15 cellular contexts compared by ENCODE assay signal in genomic region chr7:106569500-106569929, GRCh38.
DNase-seq lines count a peak whose midpoint lies in the region; ATAC-seq, FAIRE-seq and TF ChIP-seq lines count a peak whose summit lies in the region.
"Had no signal": no experiment of that assay in that cellular context is flagged by ENCODE, and none has a peak within 500 bp of the region (broad histone marks: within the 10 kb centered on the region; RNA-seq: fewer than 3 reads in every experiment).

No MANE protein-coding gene starts in this region.

- H3K27me3 ChIP-seq in GM23248 (replicated peaks; ENCODE audit: insufficient read depth) (no peaks in the 10 kb centered on the region), KMS-11 (ENCODE audit: insufficient read depth, low read depth) (no peaks in the 10 kb centered on the region), astrocyte (ENCODE audit: insufficient read depth, low read length) (no peaks in the 10 kb centered on the region), left ventricle myocardium inferior (ENCODE audit: low read depth) (no peaks in the 10 kb centered on the region), suprapubic skin (no peaks in the 10 kb centered on the region)
- H3K27me3 ChIP-seq in naive thymus-derived CD4-positive, alpha-beta T cell (ENCODE audit: control insufficient read depth in 2 of 2, insufficient read depth in 2 of 2, low read length in 2 of 2) = no peaks in the 10 kb centered on the region
- H3K27me3 ChIP-seq: BLaER1, cardiac muscle cell had no signal

- H3K27ac Mint-ChIP-seq in astrocyte (ENCODE audit: unreplicated experiment) = peak overlapping the region; percentile 96
- H3K27ac Mint-ChIP-seq in naive thymus-derived CD4-positive, alpha-beta T cell = peak overlapping the region in 1 of 9 donors; percentile 6

- no peak overlapping the region for H3K4me2 ChIP-seq in GM23248 (ENCODE audit: unreplicated experiment)
- no peak overlapping the region for H3K4me2 ChIP-seq in KMS-11
- no peak overlapping the region for H3K4me2 ChIP-seq in astrocyte (ENCODE audit: low read length)
- H3K4me2 ChIP-seq: BLaER1 had no signal

- no peaks in the 10 kb centered on the region for H3K36me3 Mint-ChIP-seq in astrocyte (ENCODE audit: low read depth, unreplicated experiment)
- no peaks in the 10 kb centered on the region for H3K36me3 Mint-ChIP-seq in naive thymus-derived CD4-positive, alpha-beta T cell
- H3K36me3 Mint-ChIP-seq: activated naive CD8-positive, alpha-beta T cell; natural killer cell treated with Interleukin-12 subunit alpha and Interleukin-12 subunit beta and Interleukin-15 and Interleukin-18, amount 100 ng/mL, for 72 hours had no signal

- ATAC-seq in naive thymus-derived CD4-positive, alpha-beta T cell = no peak
- ATAC-seq in left ventricle myocardium superior = no peak

- no peaks in the 10 kb centered on the region for H3K9me2 ChIP-seq in GM23248 (ENCODE audit: insufficient read depth)

- H3K4me3 ChIP-seq in GM23248 (no peak overlapping the region), KMS-11 (IDR thresholded peaks at IDR 0.05; ENCODE audit: insufficient read depth, low read depth, low read length) (no peak overlapping the region), astrocyte (ENCODE audit: insufficient read depth, low read depth, low read length) (no peak overlapping the region), left ventricle myocardium inferior (no peak overlapping the region), suprapubic skin (no peak overlapping the region)
- no peak overlapping the region for H3K4me3 ChIP-seq in naive thymus-derived CD4-positive, alpha-beta T cell (ENCODE audit: low read length)
- H3K4me3 ChIP-seq: BLaER1, cardiac muscle cell had no signal

- peaks cover 13% of the 10 kb centered on the region for H3K4me1 ChIP-seq in GM23248 (ENCODE audit: insufficient read depth)
- peaks cover 16% of the 10 kb centered on the region for H3K4me1 ChIP-seq in KMS-11 (ENCODE audit: low read depth, poor library complexity, severe bottlenecking)
- no peaks in the 10 kb centered on the region for H3K4me1 ChIP-seq in astrocyte (ENCODE audit: insufficient read depth, low read length)
- no peaks in the 10 kb centered on the region for H3K4me1 ChIP-seq in naive thymus-derived CD4-positive, alpha-beta T cell (ENCODE audit: control insufficient read depth in 2 of 2, insufficient read depth in 2 of 2, low read length in 2 of 2)
- H3K4me1 ChIP-seq in left ventricle myocardium inferior = peaks cover 6% of the 10 kb centered on the region
- H3K4me1 ChIP-seq in suprapubic skin = peaks cover 12% of the 10 kb centered on the region
- H3K4me1 ChIP-seq: BLaER1 had no signal

- H3K9me3 ChIP-seq in GM23248 (ENCODE audit: low read depth) (no peaks in the 10 kb centered on the region), astrocyte (ENCODE audit: insufficient read depth, low read depth, low read length) (no peaks in the 10 kb centered on the region), left ventricle myocardium inferior (replicated peaks) (no peaks in the 10 kb centered on the region), suprapubic skin (no peaks in the 10 kb centered on the region)
- H3K9me3 ChIP-seq in naive thymus-derived CD4-positive, alpha-beta T cell (ENCODE audit: control insufficient read depth in 2 of 3, low read length in 3 of 3) = no peaks in the 10 kb centered on the region
- H3K9me3 ChIP-seq: BLaER1 had no signal

- TF ChIP-seq POLR2A in suprapubic skin (IDR thresholded peaks at IDR 0.05) = no peak

- H3K4me3 Mint-ChIP-seq in astrocyte (ENCODE audit: unreplicated experiment) = no peak overlapping the region
- no peak overlapping the region for H3K4me3 Mint-ChIP-seq in naive thymus-derived CD4-positive, alpha-beta T cell
- H3K4me3 Mint-ChIP-seq: activated naive CD8-positive, alpha-beta T cell; natural killer cell treated with Interleukin-12 subunit alpha and Interleukin-12 subunit beta and Interleukin-15 and Interleukin-18, amount 100 ng/mL, for 72 hours had no signal

- H4K20me1 ChIP-seq in GM23248 (ENCODE audit: insufficient read depth) = no peaks in the 10 kb centered on the region
- H4K20me1 ChIP-seq in KMS-11 (ENCODE audit: insufficient read depth) = no peaks in the 10 kb centered on the region
- no peaks in the 10 kb centered on the region for H4K20me1 ChIP-seq in astrocyte (ENCODE audit: insufficient read depth, low read length)
- H4K20me1 ChIP-seq: BLaER1 had no signal

- H3K36me3 ChIP-seq in GM23248 (ENCODE audit: low read depth) = no peaks in the 10 kb centered on the region
- H3K36me3 ChIP-seq in KMS-11 (ENCODE audit: insufficient read depth) = no peaks in the 10 kb centered on the region; the same call in 1 of the 2 replicates
- H3K36me3 ChIP-seq in astrocyte (ENCODE audit: insufficient read depth, low read length) = no peaks in the 10 kb centered on the region
- H3K36me3 ChIP-seq in naive thymus-derived CD4-positive, alpha-beta T cell (ENCODE audit: control insufficient read depth in 2 of 3, insufficient read depth in 3 of 3, low read length in 3 of 3) = no peaks in the 10 kb centered on the region
- H3K36me3 ChIP-seq in left ventricle myocardium inferior = no peaks in the 10 kb centered on the region
- H3K36me3 ChIP-seq in suprapubic skin = no peaks in the 10 kb centered on the region
- H3K36me3 ChIP-seq: BLaER1, cardiac muscle cell, WERI-Rb-1 had no signal

- intact Hi-C loops in naive thymus-derived CD4-positive, alpha-beta T cell (cut with micrococcal nuclease) = no loop called here
- intact Hi-C loops in left ventricle myocardium superior (cut with micrococcal nuclease) (no loop called here), left ventricle myocardium inferior (cut with micrococcal nuclease) (no loop called here)

- peak overlapping the region; percentile 67 for H3K27ac ChIP-seq in GM23248
- H3K27ac ChIP-seq in KMS-11 = no peak overlapping the region
- H3K27ac ChIP-seq in astrocyte (ENCODE audit: low read depth, low read length) = no peak overlapping the region
- peak overlapping the region; percentile 21 for H3K27ac ChIP-seq in naive thymus-derived CD4-positive, alpha-beta T cell (ENCODE audit: low read depth, low read length)
- H3K27ac ChIP-seq in left ventricle myocardium inferior (replicated peaks) = no peak overlapping the region
- no peak overlapping the region for H3K27ac ChIP-seq in suprapubic skin
- H3K27ac ChIP-seq: cardiac muscle cell had no signal

- H3K4me1 Mint-ChIP-seq in astrocyte (ENCODE audit: low read depth, unreplicated experiment) = peaks cover 11% of the 10 kb centered on the region
- H3K4me1 Mint-ChIP-seq in naive thymus-derived CD4-positive, alpha-beta T cell = peaks cover 0 to 10% (median 0%) of the 10 kb centered on the region in 7 donors

- in situ Hi-C loops in GM23248 (cut with MboI) = no loop called here

- H3K27me3 Mint-ChIP-seq in astrocyte (ENCODE audit: low read depth, unreplicated experiment) = peaks cover 3% of the 10 kb centered on the region
- H3K27me3 Mint-ChIP-seq in naive thymus-derived CD4-positive, alpha-beta T cell = peaks cover 2 to 19% (median 7%) of the 10 kb centered on the region in 5 donors

- no peak for TF ChIP-seq CTCF in KMS-11 (conservative IDR thresholded peaks at IDR 0.05; ENCODE audit: low read depth, low read length)
- TF ChIP-seq CTCF in astrocyte (IDR thresholded peaks at IDR 0.05; ENCODE audit: insufficient read depth, low read depth, low read length) = no peak
- no peak for TF ChIP-seq CTCF in left ventricle myocardium inferior (IDR thresholded peaks at IDR 0.05; ENCODE audit: borderline replicate concordance)
- no peak for TF ChIP-seq CTCF in suprapubic skin (IDR thresholded peaks at IDR 0.05)

- CTCF ChIA-PET in naive thymus-derived CD4-positive, alpha-beta T cell (lab: Charles Lee) = no interaction called here

- H3K9ac ChIP-seq in GM23248 = no peak overlapping the region
- H3K9ac ChIP-seq in KMS-11 = no peak overlapping the region
- no peak overlapping the region for H3K9ac ChIP-seq in astrocyte (ENCODE audit: low read length)
- H3K9ac ChIP-seq: BLaER1 had no signal

- no peak for FAIRE-seq in astrocyte (lab: Jason Lieb, UNC)

- no peak for DNase-seq in GM23248
- no peak for DNase-seq in astrocyte (ENCODE audit: low read depth)
- no peak for DNase-seq in naive thymus-derived CD4-positive, alpha-beta T cell
- no peak for DNase-seq in left ventricle myocardium superior
- no peak for DNase-seq in left ventricle myocardium inferior
- no peak for DNase-seq in suprapubic skin (ENCODE audit: low spot score in 2 of 2)
- DNase-seq: activated CD8-positive, alpha-beta memory T cell treated with anti-CD3 and anti-CD28 coated beads, Interleukin-2, amount 50 U/mL, for 48 hours; effector CD4-positive, alpha-beta T cell; MM.1S had no signal

- H3F3A ChIP-seq in GM23248 (ENCODE audit: insufficient read depth) = no peaks in the 10 kb centered on the region

- peaks cover 3% of the 10 kb centered on the region for H3K9me3 Mint-ChIP-seq in astrocyte (ENCODE audit: unreplicated experiment)
- peaks cover 0 to 8% (median 0%) of the 10 kb centered on the region in 11 donors for H3K9me3 Mint-ChIP-seq in naive thymus-derived CD4-positive, alpha-beta T cell
- H3K9me3 Mint-ChIP-seq: natural killer cell treated with Interleukin-12 subunit alpha and Interleukin-12 subunit beta and Interleukin-15 and Interleukin-18, amount 100 ng/mL, for 72 hours had no signal

- 98 to 100% methylated on average over 10 of the region's 10 CpGs for WGBS in GM23248 (ENCODE audit: low coverage in 1 of 2, low lambda C conversion rate in 2 of 2, missing lambda C conversion rate in 2 of 2), 2 experiments
- WGBS in suprapubic skin = 89% methylated on average over 10 of the region's 10 CpGs

- H2AFZ ChIP-seq in GM23248 (peak overlapping the region; percentile 76), KMS-11 (ENCODE audit: low read depth) (peak overlapping the region; percentile 60; the same call in 1 of the 2 replicates), astrocyte (ENCODE audit: low read depth, low read length) (no peak overlapping the region)

- TF ChIP-seq EP300 in suprapubic skin (IDR thresholded peaks at IDR 0.05) = no peak

- H3K79me2 ChIP-seq in GM23248 (ENCODE audit: insufficient read depth) (no peaks in the 10 kb centered on the region), KMS-11 (ENCODE audit: insufficient read depth, low read depth) (no peaks in the 10 kb centered on the region), astrocyte (ENCODE audit: insufficient read depth, low read length) (no peaks in the 10 kb centered on the region)

- POLR2A ChIA-PET in naive thymus-derived CD4-positive, alpha-beta T cell (lab: Charles Lee) = no interaction called here

Comparison
In these comparisons a context has a peak if more than half of its experiments do, and no peak if none do; other contexts are left out.
1. H3K27ac ChIP-seq: peak in GM23248 (single experiment) and naive thymus-derived CD4-positive, alpha-beta T cell (single experiment); none in KMS-11 (single experiment), astrocyte (single experiment), left ventricle myocardium inferior (single experiment) and suprapubic skin (single experiment).